ENCODE assay signal across 9 cellular contexts in genomic region chr5:18113724-18114123, GRCh38.
DNase-seq lines count a peak whose midpoint lies in the region; ATAC-seq and TF ChIP-seq lines count a peak whose summit lies in the region.
"Had no signal": no experiment of that assay in that cellular context is flagged by ENCODE, and none has a peak within 500 bp of the region (broad histone marks: within the 10 kb centered on the region; RNA-seq: fewer than 3 reads in every experiment).

No MANE protein-coding gene starts in this region.

- H3K27me3 ChIP-seq in OCI-LY3 (ENCODE audit: low read depth, low read length) (no peaks in the 10 kb centered on the region), smooth muscle cell (ENCODE audit: low read depth) (no peaks in the 10 kb centered on the region), right atrium auricular region (no peaks in the 10 kb centered on the region)

- no peaks in the 10 kb centered on the region for H3K9me3 ChIP-seq in OCI-LY3 (ENCODE audit: insufficient read depth, low read length)
- no peaks in the 10 kb centered on the region for H3K9me3 ChIP-seq in smooth muscle cell (replicated peaks; ENCODE audit: low read depth)
- H3K9me3 ChIP-seq in right atrium auricular region = no peaks in the 10 kb centered on the region

- ATAC-seq in HG02678 (IDR thresholded peaks at IDR 0.05; ENCODE audit: unreplicated experiment) = no peak

- no peak overlapping the region for H3K4me2 ChIP-seq in OCI-LY3 (ENCODE audit: low read length)
- H3K4me2 ChIP-seq in smooth muscle cell = no peak overlapping the region

- peak; percentile 35 for DNase-seq in NCI-H1436 (lab: John Stamatoyannopoulos, UW)
- no peak for DNase-seq in NCI-H1436 treated with DMSO at 0.1 percent for 48 hours (lab: John Stamatoyannopoulos, UW)
- peak; percentile 14 for DNase-seq in fibroblast of mammary gland (ENCODE audit: low read depth)
- no peak for DNase-seq in smooth muscle cell (lab: John Stamatoyannopoulos, UW; ENCODE audit: unreplicated experiment)
- no peak for DNase-seq in T-helper 2 cell
- DNase-seq in right atrium auricular region (ENCODE audit: low spot score) = no peak

- H3K27ac ChIP-seq in OCI-LY3 (ENCODE audit: low read length) (no peak overlapping the region), smooth muscle cell (ENCODE audit: low read depth) (no peak overlapping the region), right atrium auricular region (no peak overlapping the region)

- H3K36me3 ChIP-seq in OCI-LY3 (replicated peaks; ENCODE audit: low read depth, low read length) (no peaks in the 10 kb centered on the region), smooth muscle cell (ENCODE audit: low read depth) (no peaks in the 10 kb centered on the region), right atrium auricular region (no peaks in the 10 kb centered on the region)

- H3K9ac ChIP-seq in OCI-LY3 (ENCODE audit: low read length) (no peak overlapping the region), smooth muscle cell (ENCODE audit: low read depth) (no peak overlapping the region)

- H3K79me2 ChIP-seq in OCI-LY3 (ENCODE audit: low read length) = no peaks in the 10 kb centered on the region
- no peaks in the 10 kb centered on the region for H3K79me2 ChIP-seq in smooth muscle cell (ENCODE audit: low read depth)

- H3K4me1 ChIP-seq in OCI-LY3 (ENCODE audit: low read length) (0 out of 2 replicates have a peak, but pooled peaks cover 4% of the 10 kb centered on the region), smooth muscle cell (ENCODE audit: low read depth) (no peaks in the 10 kb centered on the region), right atrium auricular region (no peaks in the 10 kb centered on the region)

- H3K4me3 ChIP-seq in OCI-LY3 (ENCODE audit: low read length) (no peak overlapping the region), fibroblast of mammary gland (ENCODE audit: control insufficient read depth, low read depth, low read length) (no peak overlapping the region), smooth muscle cell (no peak overlapping the region), right atrium auricular region (no peak overlapping the region)
- H3K4me3 ChIP-seq: lung had no signal

- H2AFZ ChIP-seq in OCI-LY3 (ENCODE audit: low read depth, low read length) (no peak overlapping the region), smooth muscle cell (ENCODE audit: low read depth) (no peak overlapping the region)

- no peaks in the 10 kb centered on the region for H4K20me1 ChIP-seq in OCI-LY3 (ENCODE audit: insufficient read depth, low read length)
- no peaks in the 10 kb centered on the region for H4K20me1 ChIP-seq in smooth muscle cell (ENCODE audit: low read depth)

- 82% methylated on average over 3 of the region's 3 CpGs for WGBS in smooth muscle cell (ENCODE audit: low lambda C conversion rate)

- TF ChIP-seq CTCF in OCI-LY3 (IDR thresholded peaks at IDR 0.05; ENCODE audit: low read depth, low read length) (peak; percentile 45), fibroblast of mammary gland (conservative IDR thresholded peaks at IDR 0.05; ENCODE audit: control insufficient read depth, insufficient read depth, low read depth, low read length) (no peak), smooth muscle cell (IDR thresholded peaks at IDR 0.05; ENCODE audit: borderline replicate concordance, insufficient read depth, poor library complexity, severe bottlenecking) (peak; percentile 46), right atrium auricular region (IDR thresholded peaks at IDR 0.05) (no peak)

- no peaks in the 10 kb centered on the region for H3F3A ChIP-seq in smooth muscle cell (ENCODE audit: low read depth)

Comparison
In these comparisons a context has a peak if more than half of its experiments do, and no peak if none do; other contexts are left out.
1. DNase-seq: peak in NCI-H1436 (single experiment) and fibroblast of mammary gland (single experiment); none in NCI-H1436 treated with DMSO at 0.1 percent for 48 hours (single experiment), smooth muscle cell (single experiment), T-helper 2 cell (0 of 5) and right atrium auricular region (single experiment).
2. CTCF ChIP-seq: peak in OCI-LY3 (single experiment) and smooth muscle cell (single experiment); none in fibroblast of mammary gland (single experiment) and right atrium auricular region (0 of 2).